ENCODE assay signal across 28 cellular contexts in the genomic region with DNA sequence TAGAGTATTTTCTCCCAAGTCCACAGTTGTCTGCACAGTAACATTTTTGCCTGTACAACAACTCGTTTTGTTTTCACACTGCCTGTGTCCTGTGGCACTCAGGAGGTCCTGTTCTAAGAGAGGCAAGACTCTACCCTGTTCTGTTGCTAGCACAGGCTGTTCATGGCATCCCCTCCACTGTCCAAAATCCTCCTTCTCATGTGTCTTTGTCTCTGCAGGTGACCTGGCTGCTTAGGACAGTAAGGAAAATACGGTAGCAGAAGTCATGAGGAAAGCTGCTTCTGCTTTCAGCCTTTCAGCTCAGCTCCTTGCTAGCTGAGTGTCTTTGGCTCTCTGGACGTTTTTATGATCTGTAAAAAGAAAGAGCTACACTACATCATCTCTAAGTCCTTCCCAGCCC.
"Had no signal": no experiment of that assay in that cellular context is flagged by ENCODE, and none has a peak within 500 bp of the region (broad histone marks: within the 10 kb centered on the region; RNA-seq: fewer than 3 reads in every experiment).

No MANE protein-coding gene starts in this region.

- H3K79me2 ChIP-seq: parathyroid adenoma had no signal

- H3K27me3 ChIP-seq: ovary, right lobe of liver, sigmoid colon, thyroid gland, tibial nerve, upper lobe of left lung, vagina had no signal

- DNase-seq: naive thymus-derived CD8-positive, alpha-beta T cell; nephron progenitor cell; nucleus accumbens; ovary; posterior cingulate gyrus; psoas muscle; right cardiac atrium; right lobe of liver; sigmoid colon; small intestine; stimulated activated CD4-positive, alpha-beta T cell treated with anti-CD3 and anti-CD28 coated beads, Interleukin-15, amount 100 ng/mL, for 24 hours; stimulated activated CD4-positive, alpha-beta T cell treated with anti-CD3 and anti-CD28 coated beads, Interleukin-2, amount 100 ng/mL, for 24 hours; stimulated activated CD4-positive, alpha-beta T cell treated with anti-CD3 and anti-CD28 coated beads, Interleukin-2, amount 100 ng/mL, for 48 hours; stimulated activated CD4-positive, alpha-beta T cell treated with anti-CD3 and anti-CD28 coated beads, Interleukin-4, amount 100 ng/mL, for 24 hours; stimulated activated naive B cell treated with anti-CD40 and anti-IgM and Interleukin-4, amounts not matched to agents 10 μg/mL and 1 μg/mL and 100 μg/mL, for 72 hours; stimulated activated naive CD4-positive, alpha-beta T cell treated with Interleukin-2 at 50 U/mL for 16 hours; stomach; thyroid gland; trophoblast cell; upper lobe of left lung had no signal

- H3K27ac ChIP-seq: neutrophil, ovary, parathyroid adenoma, psoas muscle, right lobe of liver, sigmoid colon, stomach, thoracic aorta, thyroid gland, tibial nerve, upper lobe of left lung, vagina had no signal

- ATAC-seq: naive thymus-derived CD8-positive, alpha-beta T cell; natural killer cell treated with Interleukin-12 subunit alpha and Interleukin-12 subunit beta and Interleukin-15 and Interleukin-18, amount 100 ng/mL, for 72 hours; psoas muscle; right cardiac atrium; right lobe of liver; stimulated activated effector memory CD8-positive, alpha-beta T cell treated with anti-CD3 and anti-CD28 coated beads, Interleukin-12 subunit alpha, Interleukin-12 subunit beta, amount 100 ng/mL, for 72 hours; stimulated activated naive B cell treated with anti-CD40 and anti-IgM and Interleukin-4, amounts not matched to agents 10 μg/mL and 1 μg/mL and 100 μg/mL, for 72 hours had no signal

- H2AFZ ChIP-seq: parathyroid adenoma had no signal

- H3K9me3 ChIP-seq: neutrophil, psoas muscle, right lobe of liver, stomach, thoracic aorta, thyroid gland, tibial nerve, upper lobe of left lung, vagina had no signal

- H3K36me3 ChIP-seq: neutrophil, ovary, right lobe of liver, sigmoid colon, stomach, thoracic aorta, thyroid gland, tibial nerve, upper lobe of left lung, vagina had no signal

- H3K4me1 ChIP-seq: parathyroid adenoma, psoas muscle, right lobe of liver, sigmoid colon, stomach, thyroid gland, tibial nerve, upper lobe of left lung, vagina had no signal

- H3K4me3 ChIP-seq: ovary, psoas muscle, right lobe of liver, sigmoid colon, stomach, thoracic aorta, thyroid gland, tibial nerve, upper lobe of left lung, vagina had no signal

- FAIRE-seq: small intestine, urothelium cell line had no signal
